ENCODE assay signal across 16 cellular contexts in the genomic region with DNA sequence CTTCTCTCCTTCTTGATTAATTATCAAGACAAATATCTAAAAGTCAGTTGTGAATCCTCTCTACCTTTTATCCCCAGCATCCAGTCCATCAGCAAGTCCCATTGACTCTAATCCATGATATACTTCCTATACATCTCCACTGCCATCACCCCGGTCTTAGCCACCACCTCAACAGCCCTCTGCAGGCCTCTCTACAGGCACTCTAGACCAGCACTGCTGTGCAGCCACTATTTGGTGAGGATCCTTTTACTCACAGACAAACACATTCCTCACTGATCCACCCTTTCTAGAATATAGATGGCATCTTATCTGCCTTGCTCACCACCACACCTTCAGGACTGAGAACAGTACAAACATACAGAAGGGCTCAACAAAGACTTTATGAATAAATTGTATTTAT.
DNase-seq lines count a peak whose midpoint lies in the region; ATAC-seq, FAIRE-seq and TF ChIP-seq lines count a peak whose summit lies in the region.
"Had no signal": no experiment of that assay in that cellular context is flagged by ENCODE, and none has a peak within 500 bp of the region (broad histone marks: within the 10 kb centered on the region; RNA-seq: fewer than 3 reads in every experiment).

No MANE protein-coding gene starts in this region.

- ATAC-seq in HG03378 (IDR thresholded peaks at IDR 0.05; ENCODE audit: unreplicated experiment) = no peak

- H4K8ac ChIP-seq in trophoblast cell (ENCODE audit: low read depth, low read length) = no peak overlapping the region

- no peak overlapping the region for H2BK5ac ChIP-seq in trophoblast cell (ENCODE audit: low read depth, low read length, poor library complexity)

- no peaks in the 10 kb centered on the region for H4K20me1 ChIP-seq in OCI-LY7 (ENCODE audit: insufficient read depth, low read length)
- H4K20me1 ChIP-seq: BLaER1 treated with 17β-estradiol and CSF1 and Interleukin-3, amounts not matched to agents 10 nM and 100 nM had no signal

- H3K79me1 ChIP-seq in trophoblast cell (ENCODE audit: low read length) = peaks cover 10% of the 10 kb centered on the region

- H3K9me3 ChIP-seq in Caco-2 (no peaks in the 10 kb centered on the region), OCI-LY7 (ENCODE audit: low read length) (no peaks in the 10 kb centered on the region), trophoblast cell (ENCODE audit: insufficient read depth, low read depth, low read length) (no peaks in the 10 kb centered on the region)

- no peak overlapping the region for H2BK12ac ChIP-seq in trophoblast cell (ENCODE audit: low read length)

- H2BK120ac ChIP-seq in trophoblast cell (ENCODE audit: insufficient read depth, low read length, poor library complexity) = no peak overlapping the region

- peak overlapping the region; percentile 39 for H3K27ac Mint-ChIP-seq in Caco-2 (ENCODE audit: unreplicated experiment)
- H3K27ac Mint-ChIP-seq: HFFc6 had no signal

- peaks cover 28% of the 10 kb centered on the region for H3K4me1 ChIP-seq in Caco-2
- H3K4me1 ChIP-seq in OCI-LY7 (ENCODE audit: insufficient read depth, low read length, poor library complexity, severe bottlenecking) = peaks cover 28% of the 10 kb centered on the region
- peaks cover 7 to 17% of the 10 kb centered on the region in 2 experiments for H3K4me1 ChIP-seq in trophoblast cell (ENCODE audit: control insufficient read depth in 1 of 2, insufficient read depth in 2 of 2, low read length in 2 of 2)

- DNase-seq in Caco-2 (peak in 1 of 2 experiments; percentile 14), OCI-LY7 (ENCODE audit: low spot score) (peak; percentile 8), epithelial cell of prostate (ENCODE audit: low read depth, low spot score) (no peak), trophoblast cell (peak; percentile 15 to 59), GM13977 (ENCODE audit: low spot score) (no peak), D721Med (ENCODE audit: insufficient read length, low spot score) (no peak), GF-D8 (lab: John Stamatoyannopoulos, UW) (no peak)
- DNase-seq: 8988T; AML-193; CD4-positive, CD25-positive, alpha-beta regulatory T cell; DND-41; GDM1; HCEC 1CT; HFFc6 had no signal

- CTCF ChIA-PET in Caco-2 (lab: Charles Lee) = no interaction called here
- CTCF ChIA-PET in OCI-LY7 (lab: Charles Lee; ENCODE audit: unreplicated experiment) = no interaction called here

- no peaks in the 10 kb centered on the region for H3K27me3 Mint-ChIP-seq in Caco-2 (ENCODE audit: insufficient read depth, unreplicated experiment)

- H3K27ac ChIP-seq in OCI-LY7 (ENCODE audit: low read depth, low read length, poor library complexity, severe bottlenecking) (no peak overlapping the region), epithelial cell of prostate (peak overlapping the region; percentile 17), trophoblast cell (ENCODE audit: low read depth, low read length) (no peak overlapping the region)
- H3K27ac ChIP-seq: BLaER1 treated with 17β-estradiol and CSF1 and Interleukin-3, amounts not matched to agents 10 nM and 100 nM had no signal

- no peak overlapping the region for H3K18ac ChIP-seq in trophoblast cell (ENCODE audit: low read length)

- H2AFZ ChIP-seq in OCI-LY7 (ENCODE audit: low read length) (peak overlapping the region; percentile 96), trophoblast cell (ENCODE audit: insufficient read depth, low read length, poor library complexity) (no peak overlapping the region)

- intact Hi-C loops in Caco-2 (cut with micrococcal nuclease; ENCODE audit: unreplicated experiment) (loop anchor here (5.0 kb wide), 1 partner anchor 378 kb away; no protein-coding TSS in a partner anchor), OCI-LY7 (cut with micrococcal nuclease; ENCODE audit: unreplicated experiment) (loop anchor here (5.0 kb wide), 1 partner anchor 47 kb away; no protein-coding TSS in a partner anchor)

- no peaks in the 10 kb centered on the region for H3K27me3 ChIP-seq in Caco-2 (replicated peaks; ENCODE audit: control insufficient read depth, insufficient read depth, low read length)
- H3K27me3 ChIP-seq in trophoblast cell (ENCODE audit: insufficient read depth, low read length) = no peaks in the 10 kb centered on the region
- H3K27me3 ChIP-seq: BLaER1 treated with 17β-estradiol and CSF1 and Interleukin-3, amounts not matched to agents 10 nM and 100 nM had no signal

- H3K79me2 ChIP-seq in OCI-LY7 (ENCODE audit: insufficient read depth, low read depth, low read length) (no peaks in the 10 kb centered on the region), trophoblast cell (ENCODE audit: control insufficient read depth, insufficient read depth, low read length, poor library complexity) (no peaks in the 10 kb centered on the region)

- no peaks in the 10 kb centered on the region for H3K36me3 Mint-ChIP-seq in Caco-2 (ENCODE audit: insufficient read depth, unreplicated experiment)
- H3K36me3 Mint-ChIP-seq: CD4-positive, CD25-positive, alpha-beta regulatory T cell had no signal

- no peak overlapping the region for H4K91ac ChIP-seq in trophoblast cell (ENCODE audit: low read depth, low read length)

- POLR2A ChIA-PET in Caco-2 (lab: Charles Lee) (no interaction called here), OCI-LY7 (lab: Charles Lee) (interaction anchor here (0.8 to 2.2 kb wide), 4 partner anchors 12 to 48 kb away, joined by 3 to 10 read pairs (median 4); no protein-coding TSS in a partner anchor)

- FAIRE-seq in D721Med (lab: Jason Lieb, UNC) = no peak

- no peak overlapping the region for H3K14ac ChIP-seq in trophoblast cell (ENCODE audit: low read length)

- no peak overlapping the region for H3K4ac ChIP-seq in trophoblast cell (ENCODE audit: low read depth, low read length)

- BruUV-seq in Caco-2 (replicated peaks; lab: Mats Ljungman, UMichigan) (no TSS peak), OCI-LY7 (replicated peaks; lab: Mats Ljungman, UMichigan) (no TSS peak)

- no peak overlapping the region for H4K12ac ChIP-seq in trophoblast cell (ENCODE audit: low read depth, low read length)

- no peak overlapping the region for H3K9ac ChIP-seq in trophoblast cell (ENCODE audit: low read length)
- H3K9ac ChIP-seq: BLaER1 treated with 17β-estradiol and CSF1 and Interleukin-3, amounts not matched to agents 10 nM and 100 nM had no signal

- in situ Hi-C loops in GM13977 (cut with MboI; ENCODE audit: low pct_unique_long_range_greater_than_20kb, low sequenced_read_pairs, unreplicated experiment) = no loop called here

- H3K9me3 Mint-ChIP-seq in Caco-2 (ENCODE audit: unreplicated experiment) = peaks cover 30% of the 10 kb centered on the region

- H3K23ac ChIP-seq in trophoblast cell (ENCODE audit: low read length) = no peak overlapping the region

- TF ChIP-seq CTCF in Caco-2 (IDR thresholded peaks at IDR 0.05; ENCODE audit: insufficient read depth in 1 of 2, low read depth in 1 of 2, low read length in 1 of 2, severe bottlenecking in 1 of 2, unreplicated experiment in 1 of 2) (no peak), OCI-LY7 (conservative IDR thresholded peaks at IDR 0.05; ENCODE audit: low read length) (no peak), GM13977 (IDR thresholded peaks at IDR 0.05; ENCODE audit: extremely low read depth, insufficient read depth, missing control alignments) (no peak), D721Med (IDR thresholded peaks at IDR 0.05; ENCODE audit: insufficient read depth, missing control alignments) (no peak)

- no peaks in the 10 kb centered on the region; the same call in 1 of the 2 replicates for H3K36me3 ChIP-seq in Caco-2 (ENCODE audit: control insufficient read depth, insufficient read depth, low read length)
- no peaks in the 10 kb centered on the region; the same call in 1 of the 2 replicates for H3K36me3 ChIP-seq in OCI-LY7 (ENCODE audit: insufficient read depth, low read length)
- H3K36me3 ChIP-seq in trophoblast cell (ENCODE audit: control insufficient read depth in 1 of 2, insufficient read depth in 2 of 2, low read length in 2 of 2) = no peaks in the 10 kb centered on the region
- H3K36me3 ChIP-seq: BLaER1 treated with 17β-estradiol and CSF1 and Interleukin-3, amounts not matched to agents 10 nM and 100 nM had no signal

- no CpG with 5 or more reads among the region's 1 CpG for WGBS in trophoblast cell (ENCODE audit: extremely low coverage, insufficient coverage, insufficient read length)

- H2AK5ac ChIP-seq in trophoblast cell (ENCODE audit: low read length) = no peak overlapping the region

- peaks cover 33% of the 10 kb centered on the region for H3K4me1 Mint-ChIP-seq in Caco-2 (ENCODE audit: low read depth, unreplicated experiment)
- H3K4me1 Mint-ChIP-seq: CD4-positive, CD25-positive, alpha-beta regulatory T cell had no signal

- H3K9me2 ChIP-seq in OCI-LY7 (ENCODE audit: insufficient read depth, low read length) = no peaks in the 10 kb centered on the region

- H3K4me3 Mint-ChIP-seq in Caco-2 (ENCODE audit: unreplicated experiment) = no peak overlapping the region
- H3K4me3 Mint-ChIP-seq: CD4-positive, CD25-positive, alpha-beta regulatory T cell; HFFc6 had no signal

- H3K4me2 ChIP-seq in OCI-LY7 (ENCODE audit: low read length) = peak overlapping the region; percentile 64; the same call in 1 of the 2 replicates
- no peak overlapping the region for H3K4me2 ChIP-seq in trophoblast cell (ENCODE audit: low read length)

- H3K4me3 ChIP-seq in Caco-2 (ENCODE audit: low read depth, low read length) (no peak overlapping the region), OCI-LY7 (ENCODE audit: low read depth, low read length, poor library complexity, severe bottlenecking) (no peak overlapping the region), trophoblast cell (ENCODE audit: low read depth, low read length) (no peak overlapping the region)
- H3K4me3 ChIP-seq: BLaER1 treated with 17β-estradiol and CSF1 and Interleukin-3, amounts not matched to agents 10 nM and 100 nM had no signal

Comparison
In these comparisons a context has a peak if more than half of its experiments do, and no peak if none do; other contexts are left out.
1. DNase-seq: peak in OCI-LY7 (single experiment) and trophoblast cell (2 of 2); none in epithelial cell of prostate (single experiment), GM13977 (single experiment), D721Med (single experiment) and GF-D8 (single experiment).